7 cellular contexts compared by ENCODE assay signal in the genomic region with DNA sequence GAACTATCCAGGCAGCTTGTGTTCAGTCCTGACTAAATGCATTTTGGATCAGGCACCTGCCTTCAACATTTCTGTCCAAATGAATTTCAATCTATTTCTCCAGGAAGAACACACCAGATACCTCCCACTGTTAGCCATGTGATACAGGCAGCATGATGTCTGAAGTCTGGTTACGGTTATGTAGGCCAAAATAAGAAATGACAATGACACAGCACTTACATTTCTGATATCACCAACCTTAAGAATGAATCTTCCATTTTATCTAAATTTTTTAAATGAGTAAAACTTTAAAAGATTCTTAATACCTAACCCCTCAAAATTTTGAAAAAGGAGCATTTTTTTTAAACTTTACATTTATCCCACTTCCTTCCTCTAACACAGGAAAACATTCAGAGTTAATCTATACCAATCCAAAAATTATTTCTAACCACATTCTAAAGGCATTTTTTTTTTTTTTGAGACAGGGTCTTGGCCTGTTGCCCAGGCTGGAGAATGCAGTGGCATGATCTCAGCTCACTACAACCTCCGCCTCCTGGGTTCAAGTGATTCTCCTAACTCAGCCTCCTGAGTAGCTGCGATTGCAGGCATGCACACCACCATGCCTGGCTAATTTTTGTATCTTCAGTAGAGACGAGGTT. TPM values are rescaled to one million over a fixed set of nuclear protein-coding genes. Genes with fewer than 3 reads are reported as not detected.
DNase-seq lines count a peak whose midpoint lies in the region; ATAC-seq and TF ChIP-seq lines count a peak whose summit lies in the region.

A gene with protein sequence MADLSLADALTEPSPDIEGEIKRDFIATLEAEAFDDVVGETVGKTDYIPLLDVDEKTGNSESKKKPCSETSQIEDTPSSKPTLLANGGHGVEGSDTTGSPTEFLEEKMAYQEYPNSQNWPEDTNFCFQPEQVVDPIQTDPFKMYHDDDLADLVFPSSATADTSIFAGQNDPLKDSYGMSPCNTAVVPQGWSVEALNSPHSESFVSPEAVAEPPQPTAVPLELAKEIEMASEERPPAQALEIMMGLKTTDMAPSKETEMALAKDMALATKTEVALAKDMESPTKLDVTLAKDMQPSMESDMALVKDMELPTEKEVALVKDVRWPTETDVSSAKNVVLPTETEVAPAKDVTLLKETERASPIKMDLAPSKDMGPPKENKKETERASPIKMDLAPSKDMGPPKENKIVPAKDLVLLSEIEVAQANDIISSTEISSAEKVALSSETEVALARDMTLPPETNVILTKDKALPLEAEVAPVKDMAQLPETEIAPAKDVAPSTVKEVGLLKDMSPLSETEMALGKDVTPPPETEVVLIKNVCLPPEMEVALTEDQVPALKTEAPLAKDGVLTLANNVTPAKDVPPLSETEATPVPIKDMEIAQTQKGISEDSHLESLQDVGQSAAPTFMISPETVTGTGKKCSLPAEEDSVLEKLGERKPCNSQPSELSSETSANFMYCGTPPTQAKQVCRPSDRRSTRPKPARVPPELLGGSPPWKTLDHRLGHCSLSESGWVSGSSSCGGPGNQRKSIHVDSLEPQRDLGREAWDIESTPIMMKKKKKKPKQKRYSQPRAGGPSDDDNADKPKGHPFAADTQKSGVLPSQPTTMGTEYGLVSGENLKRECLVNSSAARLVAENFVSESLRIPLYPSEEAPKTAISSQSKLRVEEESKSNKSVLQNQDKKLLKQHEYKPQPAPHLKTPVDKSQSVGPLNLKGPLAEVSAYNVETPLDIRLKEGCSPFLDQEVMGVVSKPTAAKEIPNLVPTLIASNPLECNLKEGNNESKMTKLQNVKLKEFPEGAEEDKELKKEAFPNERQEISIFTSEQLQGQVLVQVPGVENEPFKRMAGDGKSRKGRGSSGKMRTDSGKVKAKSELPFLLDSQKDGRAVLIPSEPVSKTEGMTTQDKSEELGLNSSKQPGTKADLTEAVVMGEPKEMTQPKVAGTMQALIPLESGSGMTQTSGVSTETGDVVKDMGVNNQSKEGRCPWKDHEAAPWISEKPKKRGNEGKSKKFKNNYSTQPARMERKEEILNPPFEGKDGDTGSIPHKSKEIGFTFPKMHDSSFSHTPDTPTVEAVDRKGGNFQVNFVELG (N-terminal part only) (minus strand): TSS at position 81 of the 638 bp plus-strand sequence. CDS start 17,556 bp downstream, outside the sequence.

- no peaks in the 10 kb centered on the region for H3K9me3 Mint-ChIP-seq in activated naive CD8-positive, alpha-beta T cell treated with anti-CD3 and anti-CD28 coated beads, Interleukin-2, amount 50 U/mL, for 24 hours

- H3K4me1 ChIP-seq in right atrium auricular region (peaks cover 0 to 78% of the 10 kb centered on the region in 2 donors), spleen (peaks cover 4 to 78% (median 38%) of the 10 kb centered on the region in 6 donors)

- TF ChIP-seq POLR2A in spleen (IDR thresholded peaks at IDR 0.05), result no peak

- H3K4me1 Mint-ChIP-seq in activated naive CD8-positive, alpha-beta T cell treated with anti-CD3 and anti-CD28 coated beads, Interleukin-2, amount 50 U/mL, for 24 hours, result peaks cover 48% of the 10 kb centered on the region

- H3K36me3 ChIP-seq in right atrium auricular region (no peaks in the 10 kb centered on the region), spleen (peaks cover 0 to 8% (median 0%) of the 10 kb centered on the region in 6 donors)

- 50 to 69% (median 59%) methylated on average over 4 of the region's 4 CpGs for WGBS in spleen, 5 donors

- peaks cover 5% of the 10 kb centered on the region for H3K36me3 Mint-ChIP-seq in activated naive CD8-positive, alpha-beta T cell treated with anti-CD3 and anti-CD28 coated beads, Interleukin-2, amount 50 U/mL, for 24 hours (ENCODE audit: low read depth)

- peak within 1 kb of the TSS; percentile 65 to 85 for H3K27ac ChIP-seq in right atrium auricular region
- H3K27ac ChIP-seq in spleen, result peak within 1 kb of the TSS in 6 of 8 donors; percentile 17 to 56 (median 24)

- intact Hi-C loops in spleen (cut with DNase I; ENCODE audit: low total_unique reads), result no loop called here

- H3K4me3 ChIP-seq in right atrium auricular region (peak within 1 kb of the TSS; percentile 27 to 32), spleen (no peak within 1 kb of the TSS)

- H3K27me3 ChIP-seq in right atrium auricular region, result no peaks in the 10 kb centered on the region
- H3K27me3 ChIP-seq in spleen (replicated peaks in 1 of 7), result no peaks in the 10 kb centered on the region

- H3K4me3 Mint-ChIP-seq in activated naive CD8-positive, alpha-beta T cell treated with anti-CD3 and anti-CD28 coated beads, Interleukin-2, amount 50 U/mL, for 24 hours, result no peak within 1 kb of the TSS

- H3K27ac Mint-ChIP-seq in activated naive CD8-positive, alpha-beta T cell treated with anti-CD3 and anti-CD28 coated beads, Interleukin-2, amount 50 U/mL, for 24 hours, result peak within 1 kb of the TSS; percentile 25

- H3K9me3 ChIP-seq in right atrium auricular region (no peaks in the 10 kb centered on the region), spleen (no peaks in the 10 kb centered on the region)

- H3K27me3 Mint-ChIP-seq in activated naive CD8-positive, alpha-beta T cell treated with anti-CD3 and anti-CD28 coated beads, Interleukin-2, amount 50 U/mL, for 24 hours, result no peaks in the 10 kb centered on the region

- DNase-seq in Kasumi-1 (lab: John Stamatoyannopoulos, UW) (peak; percentile 27 to 36), right atrium auricular region (ENCODE audit: low spot score) (no peak), spleen (no peak), SIG-M5 treated with dmso at 0.1 percent for 504 hours (lab: John Stamatoyannopoulos, UW; ENCODE audit: unreplicated experiment) (no peak)
- no peak for DNase-seq in activated naive CD8-positive, alpha-beta T cell treated with anti-CD3 and anti-CD28 coated beads, Interleukin-2, amount 50 U/mL, for 24 hours

- TF ChIP-seq CTCF in right atrium auricular region (IDR thresholded peaks at IDR 0.05) (no peak), spleen (IDR thresholded peaks at IDR 0.05 in 8 of 11, conservative IDR thresholded peaks at IDR 0.05 in 3 of 11) (no peak)

- no peak for ATAC-seq in activated naive CD8-positive, alpha-beta T cell treated with anti-CD3 and anti-CD28 coated beads, Interleukin-2, amount 50 U/mL, for 24 hours
- ATAC-seq in HG02798 (IDR thresholded peaks at IDR 0.05; ENCODE audit: poor library complexity, unreplicated experiment) (no peak), HG02763 (IDR thresholded peaks at IDR 0.05; ENCODE audit: unreplicated experiment) (no peak)

RNA-seq across cellular contexts. Expression of the gene that starts here (rescaled TPM):
- total RNA-seq in right atrium auricular region (100 to 1,000 TPM; 428 to 552 TPM), spleen (100 to 1,000 TPM in 5 of 7 donors, 10 to 100 TPM in 2; 92.9 to 163 (median 109) TPM)
- polyA plus RNA-seq in spleen, result 10 to 100 TPM; 22.3 to 51.4 (median 25.0) TPM

Comparison
In these comparisons a context has a peak if more than half of its experiments do, and no peak if none do; other contexts are left out.
1. DNase-seq: peak in Kasumi-1 (2 of 2); none in activated naive CD8-positive, alpha-beta T cell treated with anti-CD3 and anti-CD28 coated beads, Interleukin-2, amount 50 U/mL, for 24 hours (single experiment), right atrium auricular region (single experiment), spleen (single experiment) and SIG-M5 treated with dmso at 0.1 percent for 504 hours (single experiment).
2. H3K4me3 ChIP-seq: peak in right atrium auricular region (2 of 2); none in spleen (0 of 8).